8 cellular contexts compared by ENCODE assay signal in genomic region chr1:213987876-213988638, GRCh38. TPM values are rescaled to one million over a fixed set of nuclear protein-coding genes. Genes with fewer than 3 reads are reported as not detected.
A peak's percentile ranks its signal among the peaks of the same experiment; 100 is the strongest.
DNase-seq lines count a peak whose midpoint lies in the region; ATAC-seq and TF ChIP-seq lines count a peak whose summit lies in the region.

A gene with protein sequence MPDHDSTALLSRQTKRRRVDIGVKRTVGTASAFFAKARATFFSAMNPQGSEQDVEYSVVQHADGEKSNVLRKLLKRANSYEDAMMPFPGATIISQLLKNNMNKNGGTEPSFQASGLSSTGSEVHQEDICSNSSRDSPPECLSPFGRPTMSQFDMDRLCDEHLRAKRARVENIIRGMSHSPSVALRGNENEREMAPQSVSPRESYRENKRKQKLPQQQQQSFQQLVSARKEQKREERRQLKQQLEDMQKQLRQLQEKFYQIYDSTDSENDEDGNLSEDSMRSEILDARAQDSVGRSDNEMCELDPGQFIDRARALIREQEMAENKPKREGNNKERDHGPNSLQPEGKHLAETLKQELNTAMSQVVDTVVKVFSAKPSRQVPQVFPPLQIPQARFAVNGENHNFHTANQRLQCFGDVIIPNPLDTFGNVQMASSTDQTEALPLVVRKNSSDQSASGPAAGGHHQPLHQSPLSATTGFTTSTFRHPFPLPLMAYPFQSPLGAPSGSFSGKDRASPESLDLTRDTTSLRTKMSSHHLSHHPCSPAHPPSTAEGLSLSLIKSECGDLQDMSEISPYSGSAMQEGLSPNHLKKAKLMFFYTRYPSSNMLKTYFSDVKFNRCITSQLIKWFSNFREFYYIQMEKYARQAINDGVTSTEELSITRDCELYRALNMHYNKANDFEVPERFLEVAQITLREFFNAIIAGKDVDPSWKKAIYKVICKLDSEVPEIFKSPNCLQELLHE (plus strand): TSS chr1:213987973. CDS start chr1:213996536, 8,563 bp downstream.

- no peak within 1 kb of the TSS for H3K4me3 ChIP-seq in OCI-LY7 (ENCODE audit: low read depth, low read length, poor library complexity, severe bottlenecking)

- H3K79me2 ChIP-seq in OCI-LY7 (ENCODE audit: insufficient read depth, low read depth, low read length): no peaks in the 10 kb centered on the region

- H3K4me1 ChIP-seq in OCI-LY7 (ENCODE audit: insufficient read depth, low read length, poor library complexity, severe bottlenecking): no peaks in the 10 kb centered on the region

- no peak within 1 kb of the TSS for H3K27ac ChIP-seq in OCI-LY7 (ENCODE audit: low read depth, low read length, poor library complexity, severe bottlenecking)

- no TSS peak for BruUV-seq in OCI-LY7 (replicated peaks; lab: Mats Ljungman, UMichigan)

- DNase-seq in DMS 273 (lab: John Stamatoyannopoulos, UW; ENCODE audit: unreplicated experiment) (peak; percentile 97), HuH-7 (ENCODE audit: low spot score) (peak; percentile 42), OCI-LY7 (ENCODE audit: low spot score) (no peak), amygdala (lab: John Stamatoyannopoulos, UW) (peak in 47 of 56 donors; percentile 29 to 89 (median 73)), Right ventricle myocardium superior (peak; percentile 85), nucleus accumbens (lab: John Stamatoyannopoulos, UW) (peak in 44 of 56 donors; percentile 46 to 89 (median 72))
- no peak for DNase-seq in activated CD4-positive, CD25-positive, alpha-beta regulatory T cell (lab: John Stamatoyannopoulos, UW)

- CTCF ChIA-PET in OCI-LY7 (lab: Charles Lee; ENCODE audit: unreplicated experiment): no interaction called here

- H3K9me2 ChIP-seq in OCI-LY7 (ENCODE audit: insufficient read depth, low read length): no peaks in the 10 kb centered on the region

- H3K4me2 ChIP-seq in OCI-LY7 (ENCODE audit: low read length): peak within 1 kb of the TSS; percentile 56; the same call in 1 of the 2 replicates

- no peaks in the 10 kb centered on the region for H3K36me3 ChIP-seq in OCI-LY7 (ENCODE audit: insufficient read depth, low read length)

- no peak within 1 kb of the TSS for H2AFZ ChIP-seq in OCI-LY7 (ENCODE audit: low read length)

- no peak for TF ChIP-seq CTCF in OCI-LY7 (conservative IDR thresholded peaks at IDR 0.05; ENCODE audit: low read length)

- ATAC-seq in GM21526 (IDR thresholded peaks at IDR 0.05; ENCODE audit: low FRiP score, unreplicated experiment) (peak; percentile 94), Right ventricle myocardium superior (ENCODE audit: poor library complexity) (peak; percentile 82)

- H3K9me3 ChIP-seq in OCI-LY7 (ENCODE audit: low read length): no peaks in the 10 kb centered on the region

- POLR2A ChIA-PET in OCI-LY7 (lab: Charles Lee): no interaction called here

- intact Hi-C loops in OCI-LY7 (cut with micrococcal nuclease; ENCODE audit: unreplicated experiment): no loop called here
- intact Hi-C loops in Right ventricle myocardium superior (cut with DNase I): loop anchor here (5.0 to 10.0 kb wide), 2 partner anchors 134 to 613 kb away; no protein-coding TSS in a partner anchor

- no peaks in the 10 kb centered on the region for H4K20me1 ChIP-seq in OCI-LY7 (ENCODE audit: insufficient read depth, low read length)

RNA-seq across cellular contexts. Expression of the gene that starts here (rescaled TPM):
- total RNA-seq in OCI-LY7 (2014; rRNA removed; shearing (Covaris generic)): not detected in 2 replicates
- not detected in 2 replicates for total RNA-seq in OCI-LY7 (2022)
- total RNA-seq in Right ventricle myocardium superior: 85.2 TPM

Comparison
In these comparisons a context has a peak if more than half of its experiments do, and no peak if none do; other contexts are left out.
1. RNA of the gene that starts here (total RNA-seq): 85.2 TPM in Right ventricle myocardium superior (single experiment); not detected in OCI-LY7; every median in the first group is over 10 times any median in the second.
2. DNase-seq: peak in DMS 273 (single experiment), HuH-7 (single experiment), amygdala (47 of 56), Right ventricle myocardium superior (single experiment) and nucleus accumbens (44 of 56); none in OCI-LY7 (single experiment) and activated CD4-positive, CD25-positive, alpha-beta regulatory T cell (0 of 4).